ENCODE assay signal across 16 cellular contexts in the genomic region with DNA sequence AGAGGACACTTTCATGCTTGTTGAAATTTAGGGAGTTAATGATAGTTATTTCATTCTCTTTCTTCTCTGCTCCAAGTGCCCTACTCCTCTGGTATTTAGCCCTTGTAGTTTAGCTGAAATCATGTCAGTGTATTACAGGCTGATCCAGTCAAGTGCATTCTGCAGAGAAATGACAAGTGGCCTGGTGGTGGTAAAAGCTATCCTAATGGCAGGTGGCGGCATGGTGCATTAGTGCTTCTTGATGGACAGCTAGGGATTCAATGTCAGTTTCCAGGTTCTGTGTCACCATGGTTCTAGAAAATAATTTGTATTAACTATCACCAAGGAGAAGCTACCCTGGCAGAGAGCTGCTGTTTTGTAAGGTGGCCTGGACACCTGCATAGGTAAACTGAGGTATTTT.
"Had no signal": no experiment of that assay in that cellular context is flagged by ENCODE, and none has a peak within 500 bp of the region (broad histone marks: within the 10 kb centered on the region; RNA-seq: fewer than 3 reads in every experiment).

No MANE protein-coding gene starts in this region.

- H3K4me3 Mint-ChIP-seq: mesothelial cell of epicardium, naive B cell had no signal

- H3K9me3 Mint-ChIP-seq: naive B cell had no signal

- DNase-seq: dermis blood vessel endothelial cell; dorsolateral prefrontal cortex; effector CD4-positive, alpha-beta T cell; effector memory CD4-positive, alpha-beta T cell; foreskin keratinocyte; heart left ventricle; hypothalamus; left cardiac atrium; left lung; left ventricle myocardium superior; lower lobe of right lung; mesenchymal stem cell; mucosa of descending colon; naive B cell had no signal

- H3K27ac Mint-ChIP-seq: mesothelial cell of epicardium, naive B cell had no signal

- H3K36me3 Mint-ChIP-seq: mesothelial cell of epicardium, naive B cell had no signal

- ATAC-seq: foreskin keratinocyte, gastroesophageal sphincter, heart left ventricle, left cardiac atrium, left lung, left ventricle myocardium superior, lower lobe of right lung, mucosa of descending colon had no signal

- H3K4me1 Mint-ChIP-seq: mesothelial cell of epicardium, naive B cell had no signal
